ENCODE assay signal across 29 cellular contexts in the genomic region with DNA sequence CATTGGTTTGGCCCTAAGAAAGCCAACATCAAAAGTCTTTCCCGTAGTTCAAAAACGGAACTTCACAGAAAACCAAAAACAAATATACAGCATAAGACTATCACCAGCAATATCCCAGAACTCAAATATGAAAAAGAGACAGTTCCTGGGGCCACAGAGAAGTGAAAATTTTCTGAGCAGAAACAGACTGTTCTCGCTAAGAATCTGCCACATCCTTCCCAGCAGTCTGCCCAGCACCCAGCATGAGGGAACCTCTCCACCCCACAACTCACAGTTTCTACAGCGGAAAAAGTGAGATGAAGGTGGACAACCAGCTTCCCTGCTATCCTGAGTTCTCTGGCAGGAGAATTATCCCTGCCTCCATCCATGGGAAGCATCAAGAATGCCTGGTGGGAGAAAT. TPM values are rescaled to one million over a fixed set of nuclear protein-coding genes. Genes with fewer than 3 reads are reported as not detected.
"Had no signal": no experiment of that assay in that cellular context is flagged by ENCODE, and none has a peak within 500 bp of the region (broad histone marks: within the 10 kb centered on the region; RNA-seq: fewer than 3 reads in every experiment).

No MANE protein-coding gene starts in this region.

- H3K27me3 Mint-ChIP-seq: activated naive CD4-positive, alpha-beta T cell treated with anti-CD3 and anti-CD28 coated beads, Interleukin-2, amount 10 ng/mL, durations not matched to agents 7 days and 5 days had no signal

- H3K27ac Mint-ChIP-seq: activated CD4-positive, alpha-beta memory T cell treated with anti-CD3 and anti-CD28 coated beads for 36 hours; activated CD4-positive, alpha-beta T cell treated with anti-CD3 and anti-CD28 coated beads, Interleukin-2, amount 10 ng/mL, durations not matched to agents 24 days and 14 days; activated naive CD4-positive, alpha-beta T cell treated with anti-CD3 and anti-CD28 coated beads, Interleukin-2, amount 10 ng/mL, durations not matched to agents 7 days and 5 days; activated naive CD8-positive, alpha-beta T cell treated with anti-CD3 and anti-CD28 coated beads, Interleukin-2, amount 10 ng/mL, durations not matched to agents 7 days and 5 days; activated T-helper 1 cell treated with anti-CD3 and anti-CD28 coated beads, Interleukin-12 subunit alpha, Interleukin-12 subunit beta, Interleukin-2, Interleukin-4 antibody, amounts not matched to agents 30 ng/mL and 10 ng/mL and 1 ng/mL, durations not matched to agents 14 hours and 24 hours and 36 hours; brain had no signal

- H3K4me1 Mint-ChIP-seq: activated naive CD4-positive, alpha-beta T cell treated with anti-CD3 and anti-CD28 coated beads, Interleukin-2, amount 10 ng/mL, durations not matched to agents 7 days and 5 days; brain had no signal

- H3K9me3 Mint-ChIP-seq: activated CD4-positive, alpha-beta T cell treated with anti-CD3 and anti-CD28 coated beads, Interleukin-2, amount 10 ng/mL, durations not matched to agents 24 days and 14 days; activated naive CD4-positive, alpha-beta T cell treated with anti-CD3 and anti-CD28 coated beads, Interleukin-2, amount 10 ng/mL, durations not matched to agents 7 days and 5 days; activated naive CD8-positive, alpha-beta T cell treated with anti-CD3 and anti-CD28 coated beads, Interleukin-2, amount 10 ng/mL, durations not matched to agents 7 days and 5 days; activated T-helper 1 cell treated with anti-CD3 and anti-CD28 coated beads, Interleukin-12 subunit alpha, Interleukin-12 subunit beta, Interleukin-2, Interleukin-4 antibody, amounts not matched to agents 30 ng/mL and 10 ng/mL and 1 ng/mL, durations not matched to agents 14 hours and 24 hours and 36 hours had no signal

- H3K9me3 ChIP-seq: ascending aorta, colonic mucosa, esophagus squamous epithelium, heart right ventricle, left lung, lower lobe of right lung, right atrium auricular region, suprapubic skin, tibial nerve had no signal

- ATAC-seq: left lung, lower lobe of right lung had no signal

- DNase-seq: activated CD4-positive, alpha-beta memory T cell treated with anti-CD3 and anti-CD28 coated beads for 36 hours; activated CD4-positive, alpha-beta T cell treated with anti-CD3 and anti-CD28 coated beads, Interleukin-2, amount 10 ng/mL, durations not matched to agents 24 days and 14 days; activated CD4-positive, CD25-positive, alpha-beta regulatory T cell treated with anti-CD3 and anti-CD28 coated beads, Interleukin-2, amount 50 U/mL, for 72 hours; activated CD8-positive, alpha-beta memory T cell treated with anti-CD3 and anti-CD28 coated beads, Interleukin-2, amount 50 U/mL, for 4 hours; activated effector memory CD4-positive, alpha-beta T cell treated with anti-CD3 and anti-CD28 coated beads, Interleukin-2, amount 50 U/mL, for 16 hours; activated naive CD4-positive, alpha-beta T cell treated with anti-CD3 and anti-CD28 coated beads, Interleukin-2, amount 10 ng/mL, durations not matched to agents 7 days and 5 days; activated naive CD8-positive, alpha-beta T cell treated with anti-CD3 and anti-CD28 coated beads, Interleukin-2, amount 10 ng/mL, durations not matched to agents 7 days and 5 days; activated T-cell treated with anti-CD3 and anti-CD28 coated beads, Interleukin-2, amount 50 U/mL, for 1 hour; cerebellar nuclear complex; colonic mucosa; effector CD8-positive, alpha-beta T cell; esophagus squamous epithelium; foreskin melanocyte; heart right ventricle; left lung; lower lobe of right lung; occipital lobe; stimulated activated CD4-positive, alpha-beta T cell treated with anti-CD3 and anti-CD28 coated beads, Interleukin-2, amount 100 ng/mL, for 24 hours; stimulated activated naive CD4-positive, alpha-beta T cell; T1000; WERI-Rb-1 had no signal

- H3K4me3 ChIP-seq: ascending aorta, cardiac muscle cell, colonic mucosa, esophagus squamous epithelium, heart right ventricle, left lung, lower lobe of right lung, right atrium auricular region, suprapubic skin, tibial nerve had no signal

- H3K36me3 Mint-ChIP-seq: activated CD4-positive, alpha-beta memory T cell treated with anti-CD3 and anti-CD28 coated beads for 36 hours; activated naive CD4-positive, alpha-beta T cell treated with anti-CD3 and anti-CD28 coated beads, Interleukin-2, amount 10 ng/mL, durations not matched to agents 7 days and 5 days; activated naive CD8-positive, alpha-beta T cell treated with anti-CD3 and anti-CD28 coated beads, Interleukin-2, amount 10 ng/mL, durations not matched to agents 7 days and 5 days; brain had no signal

- H3K36me3 ChIP-seq: ascending aorta, cardiac muscle cell, colonic mucosa, esophagus squamous epithelium, heart right ventricle, left lung, lower lobe of right lung, right atrium auricular region, suprapubic skin, tibial nerve, WERI-Rb-1 had no signal

- H3K27ac ChIP-seq: ascending aorta, cardiac muscle cell, colonic mucosa, epithelial cell of prostate, esophagus squamous epithelium, heart right ventricle, left lung, lower lobe of right lung, right atrium auricular region, suprapubic skin, tibial nerve, WERI-Rb-1 had no signal

- H3K4me1 ChIP-seq: ascending aorta, colonic mucosa, esophagus squamous epithelium, heart right ventricle, left lung, right atrium auricular region, suprapubic skin, tibial nerve had no signal

- H3K4me3 Mint-ChIP-seq: activated CD4-positive, alpha-beta memory T cell treated with anti-CD3 and anti-CD28 coated beads for 36 hours; activated CD4-positive, alpha-beta T cell treated with anti-CD3 and anti-CD28 coated beads, Interleukin-2, amount 10 ng/mL, durations not matched to agents 24 days and 14 days; activated naive CD4-positive, alpha-beta T cell treated with anti-CD3 and anti-CD28 coated beads, Interleukin-2, amount 10 ng/mL, durations not matched to agents 7 days and 5 days; activated naive CD8-positive, alpha-beta T cell treated with anti-CD3 and anti-CD28 coated beads, Interleukin-2, amount 10 ng/mL, durations not matched to agents 7 days and 5 days; activated T-helper 1 cell treated with anti-CD3 and anti-CD28 coated beads, Interleukin-12 subunit alpha, Interleukin-12 subunit beta, Interleukin-2, Interleukin-4 antibody, amounts not matched to agents 30 ng/mL and 10 ng/mL and 1 ng/mL, durations not matched to agents 14 hours and 24 hours and 36 hours; brain had no signal

- H3K27me3 ChIP-seq: ascending aorta, cardiac muscle cell, colonic mucosa, esophagus squamous epithelium, heart right ventricle, left lung, right atrium auricular region, suprapubic skin, tibial nerve had no signal

RNA-seq across cellular contexts. Expression of gene TMEM163, which starts 26.7 kb away (rescaled TPM):
- total RNA-seq: ascending aorta, tibial nerve had no signal
